ENCODE assay signal across 1 cellular context in the genomic region with DNA sequence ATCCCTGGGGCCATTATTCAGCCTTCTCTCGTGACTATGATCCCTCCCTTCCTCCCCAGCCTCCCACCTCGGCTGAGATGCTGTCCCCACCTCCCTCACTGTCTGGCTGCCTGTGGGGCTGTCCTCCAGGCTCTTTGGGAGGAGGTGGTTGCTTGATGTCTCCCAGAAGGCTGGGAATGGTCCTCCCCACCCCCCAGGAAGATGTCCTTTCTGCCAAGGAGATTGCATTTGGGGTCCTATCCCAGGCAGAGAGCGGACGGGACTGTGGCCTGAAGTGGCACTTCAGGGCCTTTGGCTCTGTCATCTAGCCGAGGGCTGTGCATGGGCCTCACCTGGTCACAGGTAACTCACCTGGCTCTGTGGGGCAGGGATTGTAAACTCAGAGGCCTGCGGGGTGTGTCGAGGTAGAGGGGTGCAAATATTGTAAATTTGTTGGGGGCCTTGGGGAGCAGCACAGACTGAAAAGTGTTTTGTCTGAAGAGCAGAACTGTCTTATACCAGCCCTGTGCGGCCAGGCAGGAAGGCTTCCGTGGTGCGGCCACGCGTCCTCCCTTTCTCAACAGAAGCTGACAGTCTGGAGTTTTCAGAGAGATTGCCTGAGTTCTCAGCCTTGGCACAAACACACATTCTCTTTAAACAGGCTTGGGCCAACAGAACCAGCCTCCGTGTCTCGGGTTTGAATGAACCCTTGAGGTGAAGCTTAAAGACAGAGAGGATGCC.
TF ChIP-seq lines count a peak whose summit lies in the region.

No MANE protein-coding gene starts in this region.

TF ChIP-seq in IMR-90, 13 proteins besides CTCF, POLR2A, EP300 and RAD21 (continued from another document):
- no peak for TF ChIP-seq MAFK (IDR thresholded peaks at IDR 0.05; ENCODE audit: low read depth, low read length)
- TF ChIP-seq USF2 (IDR thresholded peaks at IDR 0.05; ENCODE audit: low read depth, low read length): no peak
- TF ChIP-seq FOS (IDR thresholded peaks at IDR 0.05; ENCODE audit: low read depth, low read length): no peak
- no peak for TF ChIP-seq CEBPB (IDR thresholded peaks at IDR 0.05; ENCODE audit: low read depth, low read length)
- no peak for TF ChIP-seq MAZ (IDR thresholded peaks at IDR 0.05; ENCODE audit: borderline replicate concordance, low read depth, low read length)
- no peak for TF ChIP-seq MXI1 (IDR thresholded peaks at IDR 0.05; ENCODE audit: borderline replicate concordance, low read depth, low read length)
- TF ChIP-seq RCOR1 (IDR thresholded peaks at IDR 0.05; ENCODE audit: insufficient replicate concordance, low read length): no peak
- no peak for TF ChIP-seq SMC3 (IDR thresholded peaks at IDR 0.05; ENCODE audit: low read depth, low read length)
- TF ChIP-seq, protein P1, sequence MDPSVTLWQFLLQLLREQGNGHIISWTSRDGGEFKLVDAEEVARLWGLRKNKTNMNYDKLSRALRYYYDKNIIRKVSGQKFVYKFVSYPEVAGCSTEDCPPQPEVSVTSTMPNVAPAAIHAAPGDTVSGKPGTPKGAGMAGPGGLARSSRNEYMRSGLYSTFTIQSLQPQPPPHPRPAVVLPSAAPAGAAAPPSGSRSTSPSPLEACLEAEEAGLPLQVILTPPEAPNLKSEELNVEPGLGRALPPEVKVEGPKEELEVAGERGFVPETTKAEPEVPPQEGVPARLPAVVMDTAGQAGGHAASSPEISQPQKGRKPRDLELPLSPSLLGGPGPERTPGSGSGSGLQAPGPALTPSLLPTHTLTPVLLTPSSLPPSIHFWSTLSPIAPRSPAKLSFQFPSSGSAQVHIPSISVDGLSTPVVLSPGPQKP (IDR thresholded peaks at IDR 0.05; ENCODE audit: borderline replicate concordance, low read depth, low read length): no peak
- TF ChIP-seq RFX5 (IDR thresholded peaks at IDR 0.05; ENCODE audit: low read depth, low read length): no peak
